In the genomic region with DNA sequence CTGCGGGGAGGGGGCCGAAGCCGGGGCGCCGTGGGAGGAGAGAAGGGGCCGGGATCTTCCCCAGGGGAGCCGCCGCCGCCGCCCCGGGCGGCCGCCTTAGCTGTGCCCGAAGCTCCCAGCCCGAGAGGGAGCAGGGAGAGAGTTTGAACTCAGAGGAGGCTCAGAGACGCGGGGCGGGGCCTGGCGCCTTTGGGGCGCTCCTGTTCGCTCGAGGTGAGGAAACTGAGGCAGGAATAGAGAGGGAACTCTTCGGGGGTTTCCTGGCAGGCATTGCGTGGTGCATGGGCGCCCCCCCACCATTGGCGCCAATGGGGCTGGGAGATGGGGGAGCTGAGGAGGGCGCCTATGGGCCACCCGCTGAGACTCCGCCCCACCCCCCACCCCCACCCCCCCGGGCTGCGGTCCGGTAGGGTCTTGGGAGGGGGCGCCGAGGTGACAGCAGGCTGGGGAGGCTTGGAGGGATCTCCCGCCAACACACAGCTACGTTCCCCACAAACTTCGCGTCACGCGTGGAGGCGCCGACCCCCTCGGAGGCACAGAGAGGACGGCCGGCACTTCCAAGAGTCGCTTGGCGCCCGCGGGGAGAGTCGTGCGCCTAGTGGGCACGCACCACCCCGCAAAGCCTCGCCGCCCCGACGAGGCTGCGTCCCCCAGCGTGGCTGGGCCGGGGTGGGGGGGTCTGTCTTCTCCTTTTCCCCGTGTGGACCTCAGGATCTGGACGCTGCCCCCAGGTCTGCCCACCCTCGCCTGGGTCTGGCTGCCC, we compare ENCODE assay signal across 1 cellular context.
A peak's percentile ranks its signal among the peaks of the same experiment; 100 is the strongest.
TF ChIP-seq lines count a peak whose summit lies in the region.

No MANE protein-coding gene starts in this region.

TF ChIP-seq in HepG2, 621 proteins besides CTCF, POLR2A, EP300 and RAD21 (continued from another document and continues in another):
- TF ChIP-seq, protein P1, sequence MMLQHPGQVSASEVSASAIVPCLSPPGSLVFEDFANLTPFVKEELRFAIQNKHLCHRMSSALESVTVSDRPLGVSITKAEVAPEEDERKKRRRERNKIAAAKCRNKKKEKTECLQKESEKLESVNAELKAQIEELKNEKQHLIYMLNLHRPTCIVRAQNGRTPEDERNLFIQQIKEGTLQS (CRISPR knock-in tag; IDR thresholded peaks at IDR 0.05): peak; percentile 42; the same call in 1 of the 2 replicates
- TF ChIP-seq ISL2 (CRISPR knock-in tag; IDR thresholded peaks at IDR 0.05) (no peak), MNT (IDR thresholded peaks at IDR 0.05) (no peak), ZXDC (CRISPR knock-in tag; IDR thresholded peaks at IDR 0.05) (peak; percentile 78; the same call in 1 of the 2 replicates), JARID2 (CRISPR knock-in tag; IDR thresholded peaks at IDR 0.05; ENCODE audit: insufficient replicate concordance) (peak; percentile 36), SNAPC4 (CRISPR knock-in tag; IDR thresholded peaks at IDR 0.05) (peak; percentile 95), HIVEP1 (CRISPR knock-in tag; IDR thresholded peaks at IDR 0.05) (peak; percentile 77), ARNT2 (CRISPR knock-in tag; IDR thresholded peaks at IDR 0.05; ENCODE audit: low read depth) (no peak), GTF2F1 (IDR thresholded peaks at IDR 0.05; ENCODE audit: low read length) (no peak), MTF1 (CRISPR knock-in tag; IDR thresholded peaks at IDR 0.05) (no peak), HDAC1 (CRISPR knock-in tag; IDR thresholded peaks at IDR 0.05) (0 out of 2 replicates have a peak, but pooled peaks have one; percentile 68), ZNF280D (CRISPR knock-in tag; IDR thresholded peaks at IDR 0.05) (no peak; the same call in 1 of the 2 replicates), ZNF318 (CRISPR knock-in tag; IDR thresholded peaks at IDR 0.05) (no peak), ZSCAN12 (CRISPR knock-in tag; IDR thresholded peaks at IDR 0.05) (no peak), ARHGAP35 (CRISPR knock-in tag; IDR thresholded peaks at IDR 0.05; ENCODE audit: borderline replicate concordance) (peak; percentile 47; the same call in 1 of the 2 replicates)
- TF ChIP-seq, protein P2, sequence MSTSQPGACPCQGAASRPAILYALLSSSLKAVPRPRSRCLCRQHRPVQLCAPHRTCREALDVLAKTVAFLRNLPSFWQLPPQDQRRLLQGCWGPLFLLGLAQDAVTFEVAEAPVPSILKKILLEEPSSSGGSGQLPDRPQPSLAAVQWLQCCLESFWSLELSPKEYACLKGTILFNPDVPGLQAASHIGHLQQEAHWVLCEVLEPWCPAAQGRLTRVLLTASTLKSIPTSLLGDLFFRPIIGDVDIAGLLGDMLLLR (CRISPR knock-in tag; IDR thresholded peaks at IDR 0.05): peak; percentile 64
- TF ChIP-seq, protein P3, sequence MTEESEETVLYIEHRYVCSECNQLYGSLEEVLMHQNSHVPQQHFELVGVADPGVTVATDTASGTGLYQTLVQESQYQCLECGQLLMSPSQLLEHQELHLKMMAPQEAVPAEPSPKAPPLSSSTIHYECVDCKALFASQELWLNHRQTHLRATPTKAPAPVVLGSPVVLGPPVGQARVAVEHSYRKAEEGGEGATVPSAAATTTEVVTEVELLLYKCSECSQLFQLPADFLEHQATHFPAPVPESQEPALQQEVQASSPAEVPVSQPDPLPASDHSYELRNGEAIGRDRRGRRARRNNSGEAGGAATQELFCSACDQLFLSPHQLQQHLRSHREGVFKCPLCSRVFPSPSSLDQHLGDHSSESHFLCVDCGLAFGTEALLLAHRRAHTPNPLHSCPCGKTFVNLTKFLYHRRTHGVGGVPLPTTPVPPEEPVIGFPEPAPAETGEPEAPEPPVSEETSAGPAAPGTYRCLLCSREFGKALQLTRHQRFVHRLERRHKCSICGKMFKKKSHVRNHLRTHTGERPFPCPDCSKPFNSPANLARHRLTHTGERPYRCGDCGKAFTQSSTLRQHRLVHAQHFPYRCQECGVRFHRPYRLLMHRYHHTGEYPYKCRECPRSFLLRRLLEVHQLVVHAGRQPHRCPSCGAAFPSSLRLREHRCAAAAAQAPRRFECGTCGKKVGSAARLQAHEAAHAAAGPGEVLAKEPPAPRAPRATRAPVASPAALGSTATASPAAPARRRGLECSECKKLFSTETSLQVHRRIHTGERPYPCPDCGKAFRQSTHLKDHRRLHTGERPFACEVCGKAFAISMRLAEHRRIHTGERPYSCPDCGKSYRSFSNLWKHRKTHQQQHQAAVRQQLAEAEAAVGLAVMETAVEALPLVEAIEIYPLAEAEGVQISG (CRISPR knock-in tag; IDR thresholded peaks at IDR 0.05): no peak; the same call in 1 of the 2 replicates
